9 cellular contexts compared by ENCODE assay signal in genomic region chr10:98391578-98391991, GRCh38. TPM values are rescaled to one million over a fixed set of nuclear protein-coding genes. Genes with fewer than 3 reads are reported as not detected.
DNase-seq lines count a peak whose midpoint lies in the region; ATAC-seq and FAIRE-seq lines count a peak whose summit lies in the region.
"Had no signal": no experiment of that assay in that cellular context is flagged by ENCODE, and none has a peak within 500 bp of the region (broad histone marks: within the 10 kb centered on the region; RNA-seq: fewer than 3 reads in every experiment).

No MANE protein-coding gene starts in this region.

- H3K27me3 Mint-ChIP-seq in immature natural killer cell (ENCODE audit: low read depth in 3 of 3): peaks cover 0 to 11% (median 2%) of the 10 kb centered on the region in 3 donors

- ATAC-seq in GM18517 (IDR thresholded peaks at IDR 0.05; ENCODE audit: unreplicated experiment) (no peak), GM18909 (IDR thresholded peaks at IDR 0.05; ENCODE audit: poor library complexity, unreplicated experiment) (no peak)

- H3K4me3 Mint-ChIP-seq in immature natural killer cell: peak overlapping the region; percentile 63 to 84 (median 80)

- H3K9me3 Mint-ChIP-seq in immature natural killer cell: no peaks in the 10 kb centered on the region

- peaks cover 5 to 39% (median 38%) of the 10 kb centered on the region in 3 donors for H3K36me3 Mint-ChIP-seq in immature natural killer cell

- H3K4me1 Mint-ChIP-seq in immature natural killer cell: peaks cover 51 to 62% of the 10 kb centered on the region in 2 donors

- peak overlapping the region; percentile 82 to 94 (median 89) for H3K27ac Mint-ChIP-seq in immature natural killer cell

- peak; percentile 88 for FAIRE-seq in GM18507 (lab: Jason Lieb, UNC)

- DNase-seq in AG08395 (ENCODE audit: low spot score) (peak; percentile 32), GM18507 (ENCODE audit: extremely low spot score, insufficient read length, low read depth) (no peak), SKM-1 (lab: John Stamatoyannopoulos, UW; ENCODE audit: unreplicated experiment) (peak; percentile 55), immature natural killer cell (peak; percentile 35 to 63 (median 44)), NCI-H748 treated with DMSO at 0.1 percent for 48 hours (lab: John Stamatoyannopoulos, UW) (no peak), EL (no peak)
- DNase-seq: DMS79 treated with DMSO at 0.1 percent for 48 hours had no signal

RNA-seq across cellular contexts. Expression of gene PYROXD2, which starts 23.4 kb away (rescaled TPM):
- polyA plus RNA-seq in immature natural killer cell: 10 to 100 TPM in 2 of 3 donors, 1 to 10 TPM in 1; 8.5 to 21.1 (median 17.3) TPM

RNA-seq across cellular contexts. Expression of gene HPS1, which starts 55.1 kb away (rescaled TPM):
- polyA plus RNA-seq in immature natural killer cell: 100 to 1,000 TPM in 1 of 3 donors, 10 to 100 TPM in 2; 72.4 to 110 (median 85.6) TPM

Comparison
In these comparisons a context has a peak if more than half of its experiments do, and no peak if none do; other contexts are left out.
1. DNase-seq: peak in AG08395 (single experiment), SKM-1 (single experiment) and immature natural killer cell (3 of 3); none in GM18507 (single experiment), NCI-H748 treated with DMSO at 0.1 percent for 48 hours (single experiment) and EL (single experiment).